In the genomic region with DNA sequence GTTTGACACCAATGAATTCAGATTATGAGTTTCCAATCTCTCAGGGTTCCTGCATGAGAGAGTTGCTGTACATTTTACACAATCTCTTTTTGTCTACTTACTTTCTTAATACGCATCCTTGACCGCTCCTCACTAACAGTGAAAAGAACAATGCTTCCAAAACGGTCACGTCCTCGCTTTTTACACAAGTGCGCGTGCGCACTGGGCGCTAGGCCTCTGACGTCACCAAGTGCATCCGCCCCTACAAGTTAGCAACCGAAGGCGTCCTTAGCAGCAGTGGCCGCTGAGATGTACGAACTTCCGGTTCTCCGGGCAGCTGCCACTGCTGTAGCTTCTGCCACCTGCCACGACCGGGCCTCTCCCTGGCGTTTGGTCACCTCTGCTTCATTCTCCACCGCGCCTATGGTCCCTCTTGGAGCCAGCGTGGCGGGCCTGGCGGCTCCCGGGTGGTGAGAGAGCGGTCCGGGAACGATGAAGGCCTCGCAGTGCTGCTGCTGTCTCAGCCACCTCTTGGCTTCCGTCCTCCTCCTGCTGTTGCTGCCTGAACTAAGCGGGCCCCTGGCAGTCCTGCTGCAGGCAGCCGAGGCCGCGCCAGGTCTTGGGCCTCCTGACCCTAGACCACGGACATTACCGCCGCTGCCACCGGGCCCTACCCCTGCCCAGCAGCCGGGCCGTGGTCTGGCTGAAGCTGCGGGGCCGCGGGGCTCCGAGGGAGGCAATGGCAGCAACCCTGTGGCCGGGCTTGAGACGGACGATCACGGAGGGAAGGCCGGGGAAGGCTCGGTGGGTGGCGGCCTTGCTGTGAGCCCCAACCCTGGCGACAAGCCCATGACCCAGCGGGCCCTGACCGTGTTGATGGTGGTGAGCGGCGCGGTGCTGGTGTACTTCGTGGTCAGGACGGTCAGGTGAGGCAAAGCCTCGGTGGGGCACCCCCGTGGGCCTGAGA, we compare ENCODE assay signal across 8 cellular contexts. TPM values are rescaled to one million over a fixed set of nuclear protein-coding genes. Genes with fewer than 3 reads are reported as not detected.
DNase-seq lines count a peak whose midpoint lies in the region; ATAC-seq and TF ChIP-seq lines count a peak whose summit lies in the region.

A gene (plus strand): TSS at position 315 of the 946 bp plus-strand sequence. CDS start 157 bp downstream, at position 472.

- peak within 1 kb of the TSS; percentile 85 for H3K4me2 ChIP-seq in BLaER1

- ATAC-seq in GM19351 (IDR thresholded peaks at IDR 0.05; ENCODE audit: unreplicated experiment): peak; percentile 94
- ATAC-seq in HG03521 (IDR thresholded peaks at IDR 0.05; ENCODE audit: unreplicated experiment): peak; percentile 98

- peak within 1 kb of the TSS; percentile 81 for H3K9ac ChIP-seq in BLaER1
- peak within 1 kb of the TSS; percentile 89 to 99 for H3K9ac ChIP-seq in liver (ENCODE audit: low read depth in 1 of 2, low read length in 2 of 2)

- no peak for TF ChIP-seq CTCF in liver (IDR thresholded peaks at IDR 0.05; ENCODE audit: low read depth, low read length, missing input control)

- peak within 1 kb of the TSS; percentile 78 for H3K27ac ChIP-seq in BLaER1
- H3K27ac ChIP-seq in liver (ENCODE audit: low read depth in 1 of 2, low read length in 2 of 2): peak within 1 kb of the TSS; percentile 83 to 89

- no peaks in the 10 kb centered on the region for H4K20me1 ChIP-seq in BLaER1

- H3K4me1 ChIP-seq in BLaER1 (peaks cover 30% of the 10 kb centered on the region), liver (ENCODE audit: control insufficient read depth in 4 of 4, insufficient read depth in 4 of 4, low read length in 3 of 4) (peaks cover 0 to 14% (median 10%) of the 10 kb centered on the region in 4 donors)

- TF ChIP-seq RAD21 in liver (IDR thresholded peaks at IDR 0.05): no peak

- H3K9me3 ChIP-seq in BLaER1 (peaks cover 15% of the 10 kb centered on the region), liver (ENCODE audit: control insufficient read depth in 4 of 4, low read length in 3 of 4) (peaks cover 0 to 8% (median 7%) of the 10 kb centered on the region in 4 donors)

- H3K36me3 ChIP-seq in BLaER1: no peaks in the 10 kb centered on the region
- peaks cover 0 to 3% (median 0%) of the 10 kb centered on the region in 4 donors for H3K36me3 ChIP-seq in liver (ENCODE audit: control insufficient read depth in 4 of 4, insufficient read depth in 3 of 4, low read depth in 1 of 4, low read length in 3 of 4)

- H3K4me3 ChIP-seq in BLaER1: peak within 1 kb of the TSS; percentile 79
- peak within 1 kb of the TSS; percentile 86 to 98 (median 94) for H3K4me3 ChIP-seq in liver (ENCODE audit: low read depth in 1 of 3, low read length in 3 of 3)

- H3K27me3 ChIP-seq in BLaER1 (no peaks in the 10 kb centered on the region), liver (ENCODE audit: control insufficient read depth in 4 of 4, insufficient read depth in 4 of 4, low read length in 3 of 4) (no peaks in the 10 kb centered on the region)

- DNase-seq in NCI-H748 (lab: John Stamatoyannopoulos, UW; ENCODE audit: unreplicated experiment) (peak; percentile 98), dermis microvascular lymphatic vessel endothelial cell (ENCODE audit: low read depth in 2 of 2) (peak; percentile 94 to 97)
- peak; percentile 91 to 92 for DNase-seq in activated CD4-positive, alpha-beta T cell treated with anti-CD3 and anti-CD28 coated beads, Interleukin-2, amount 50 U/mL, for 4 hours
- DNase-seq in stimulated activated CD4-positive, alpha-beta T cell treated with anti-CD3 and anti-CD28 coated beads, Interleukin-4, amount 100 ng/mL, for 24 hours: peak; percentile 95

- under 1% methylated on average over 62 of the region's 62 CpGs for WGBS in liver

TF ChIP-seq in liver, 16 proteins besides CTCF, POLR2A, EP300 and RAD21:
- no peak for TF ChIP-seq HNF4G (IDR thresholded peaks at IDR 0.05)
- peak; percentile 5 for TF ChIP-seq SP1 (IDR thresholded peaks at IDR 0.05)
- peak; percentile 74 for TF ChIP-seq TAF1 (conservative IDR thresholded peaks at IDR 0.05)
- TF ChIP-seq, protein P1, sequence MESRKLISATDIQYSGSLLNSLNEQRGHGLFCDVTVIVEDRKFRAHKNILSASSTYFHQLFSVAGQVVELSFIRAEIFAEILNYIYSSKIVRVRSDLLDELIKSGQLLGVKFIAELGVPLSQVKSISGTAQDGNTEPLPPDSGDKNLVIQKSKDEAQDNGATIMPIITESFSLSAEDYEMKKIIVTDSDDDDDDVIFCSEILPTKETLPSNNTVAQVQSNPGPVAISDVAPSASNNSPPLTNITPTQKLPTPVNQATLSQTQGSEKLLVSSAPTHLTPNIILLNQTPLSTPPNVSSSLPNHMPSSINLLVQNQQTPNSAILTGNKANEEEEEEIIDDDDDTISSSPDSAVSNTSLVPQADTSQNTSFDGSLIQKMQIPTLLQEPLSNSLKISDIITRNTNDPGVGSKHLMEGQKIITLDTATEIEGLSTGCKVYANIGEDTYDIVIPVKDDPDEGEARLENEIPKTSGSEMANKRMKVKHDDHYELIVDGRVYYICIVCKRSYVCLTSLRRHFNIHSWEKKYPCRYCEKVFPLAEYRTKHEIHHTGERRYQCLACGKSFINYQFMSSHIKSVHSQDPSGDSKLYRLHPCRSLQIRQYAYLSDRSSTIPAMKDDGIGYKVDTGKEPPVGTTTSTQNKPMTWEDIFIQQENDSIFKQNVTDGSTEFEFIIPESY (IDR thresholded peaks at IDR 0.05): no peak
- TF ChIP-seq GABPA (IDR thresholded peaks at IDR 0.05 in 1 of 2, conservative IDR thresholded peaks at IDR 0.05 in 1 of 2): peak; percentile 83 to 94
- peak; percentile 8 for TF ChIP-seq NR2F2 (IDR thresholded peaks at IDR 0.05)
- TF ChIP-seq, protein P2, sequence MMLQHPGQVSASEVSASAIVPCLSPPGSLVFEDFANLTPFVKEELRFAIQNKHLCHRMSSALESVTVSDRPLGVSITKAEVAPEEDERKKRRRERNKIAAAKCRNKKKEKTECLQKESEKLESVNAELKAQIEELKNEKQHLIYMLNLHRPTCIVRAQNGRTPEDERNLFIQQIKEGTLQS (IDR thresholded peaks at IDR 0.05): no peak
- TF ChIP-seq, protein P3, sequence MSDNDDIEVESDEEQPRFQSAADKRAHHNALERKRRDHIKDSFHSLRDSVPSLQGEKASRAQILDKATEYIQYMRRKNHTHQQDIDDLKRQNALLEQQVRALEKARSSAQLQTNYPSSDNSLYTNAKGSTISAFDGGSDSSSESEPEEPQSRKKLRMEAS (IDR thresholded peaks at IDR 0.05): peak; percentile 68
- no peak for TF ChIP-seq EGR1 (IDR thresholded peaks at IDR 0.05; ENCODE audit: low read depth in 2 of 2)
- TF ChIP-seq FOXA2 (IDR thresholded peaks at IDR 0.05): no peak
- TF ChIP-seq FOXA1 (IDR thresholded peaks at IDR 0.05): no peak
- TF ChIP-seq, protein P4, sequence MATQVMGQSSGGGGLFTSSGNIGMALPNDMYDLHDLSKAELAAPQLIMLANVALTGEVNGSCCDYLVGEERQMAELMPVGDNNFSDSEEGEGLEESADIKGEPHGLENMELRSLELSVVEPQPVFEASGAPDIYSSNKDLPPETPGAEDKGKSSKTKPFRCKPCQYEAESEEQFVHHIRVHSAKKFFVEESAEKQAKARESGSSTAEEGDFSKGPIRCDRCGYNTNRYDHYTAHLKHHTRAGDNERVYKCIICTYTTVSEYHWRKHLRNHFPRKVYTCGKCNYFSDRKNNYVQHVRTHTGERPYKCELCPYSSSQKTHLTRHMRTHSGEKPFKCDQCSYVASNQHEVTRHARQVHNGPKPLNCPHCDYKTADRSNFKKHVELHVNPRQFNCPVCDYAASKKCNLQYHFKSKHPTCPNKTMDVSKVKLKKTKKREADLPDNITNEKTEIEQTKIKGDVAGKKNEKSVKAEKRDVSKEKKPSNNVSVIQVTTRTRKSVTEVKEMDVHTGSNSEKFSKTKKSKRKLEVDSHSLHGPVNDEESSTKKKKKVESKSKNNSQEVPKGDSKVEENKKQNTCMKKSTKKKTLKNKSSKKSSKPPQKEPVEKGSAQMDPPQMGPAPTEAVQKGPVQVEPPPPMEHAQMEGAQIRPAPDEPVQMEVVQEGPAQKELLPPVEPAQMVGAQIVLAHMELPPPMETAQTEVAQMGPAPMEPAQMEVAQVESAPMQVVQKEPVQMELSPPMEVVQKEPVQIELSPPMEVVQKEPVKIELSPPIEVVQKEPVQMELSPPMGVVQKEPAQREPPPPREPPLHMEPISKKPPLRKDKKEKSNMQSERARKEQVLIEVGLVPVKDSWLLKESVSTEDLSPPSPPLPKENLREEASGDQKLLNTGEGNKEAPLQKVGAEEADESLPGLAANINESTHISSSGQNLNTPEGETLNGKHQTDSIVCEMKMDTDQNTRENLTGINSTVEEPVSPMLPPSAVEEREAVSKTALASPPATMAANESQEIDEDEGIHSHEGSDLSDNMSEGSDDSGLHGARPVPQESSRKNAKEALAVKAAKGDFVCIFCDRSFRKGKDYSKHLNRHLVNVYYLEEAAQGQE (IDR thresholded peaks at IDR 0.05): peak; percentile 85
- peak; percentile 67 for TF ChIP-seq YY1 (IDR thresholded peaks at IDR 0.05)
- TF ChIP-seq HNF4A (conservative IDR thresholded peaks at IDR 0.05): no peak
- TF ChIP-seq RXRA (IDR thresholded peaks at IDR 0.05): peak in 1 of 2 donors; percentile 29
- peak; percentile 38 to 50 for TF ChIP-seq JUND (IDR thresholded peaks at IDR 0.05)

RNA-seq across cellular contexts. Expression of the gene that starts here (rescaled TPM):
- total RNA-seq in dermis microvascular lymphatic vessel endothelial cell: 16.6 and 28.2 TPM in 2 replicates
- 10 to 100 TPM in 1 of 2 donors, 1 to 10 TPM in 1; 8.4 to 15.0 TPM for total RNA-seq in liver
- polyA plus RNA-seq in liver: 10 to 100 TPM; 16.8 to 20.4 TPM

Comparison
In these comparisons a context has a peak if more than half of its experiments do, and no peak if none do; other contexts are left out.
1. Peak in every context shown above with its lines: DNase-seq, ATAC-seq, H3K4me3 ChIP-seq and H3K27ac ChIP-seq.